ENCODE assay signal across 23 cellular contexts in genomic region chr2:160267022-160267421, GRCh38.
"Had no signal": no experiment of that assay in that cellular context is flagged by ENCODE, and none has a peak within 500 bp of the region (broad histone marks: within the 10 kb centered on the region; RNA-seq: fewer than 3 reads in every experiment).

No MANE protein-coding gene starts in this region.

- H3K36me3 Mint-ChIP-seq: natural killer cell, WTC11 had no signal

- H3K27ac ChIP-seq: breast epithelium, lower lobe of right lung, neutrophil, parathyroid adenoma, right lobe of liver had no signal

- H3K4me3 ChIP-seq: breast epithelium, gastrocnemius medialis, lower lobe of right lung, right lobe of liver, tibial nerve, uterus had no signal

- ATAC-seq: activated CD8-positive, alpha-beta memory T cell treated with anti-CD3 and anti-CD28 coated beads, Interleukin-2, amount 10 ng/mL, durations not matched to agents 7 days and 5 days; esophagus mucosa; gastrocnemius medialis; lower lobe of right lung; right lobe of liver; stimulated activated memory B cell treated with anti-CD40 and anti-IgM and Interleukin-4, amounts not matched to agents 10 μg/mL and 1 μg/mL and 100 μg/mL, for 72 hours; WTC11 had no signal

- H3K4me1 ChIP-seq: breast epithelium had no signal

- H3K9me3 Mint-ChIP-seq: natural killer cell; stimulated activated memory B cell treated with anti-CD40 and anti-IgM and Interleukin-4, amounts not matched to agents 10 μg/mL and 1 μg/mL and 100 μg/mL, for 72 hours; WTC11 had no signal

- H3K27ac Mint-ChIP-seq: activated CD4-positive, alpha-beta T cell treated with anti-CD3 and anti-CD28 coated beads, Interleukin-2, amount 10 ng/mL, durations not matched to agents 7 days and 5 days; activated CD8-positive, alpha-beta memory T cell treated with anti-CD3 and anti-CD28 coated beads, Interleukin-2, amount 10 ng/mL, durations not matched to agents 7 days and 5 days; stimulated activated memory B cell treated with anti-CD40 and anti-IgM and Interleukin-4, amounts not matched to agents 10 μg/mL and 1 μg/mL and 100 μg/mL, for 72 hours; WTC11 had no signal

- H3K27me3 ChIP-seq: breast epithelium, gastrocnemius medialis, neutrophil, right lobe of liver, tibial nerve, uterus had no signal

- H3K36me3 ChIP-seq: breast epithelium, gastrocnemius medialis, lower lobe of right lung, right lobe of liver, tibial nerve, uterus had no signal

- H3K9me3 ChIP-seq: breast epithelium, gastrocnemius medialis, lower lobe of right lung, neutrophil, right lobe of liver, tibial nerve, uterus had no signal

- DNase-seq: activated CD4-positive, alpha-beta T cell treated with anti-CD3 and anti-CD28 coated beads, Interleukin-2, amount 10 ng/mL, durations not matched to agents 7 days and 5 days; activated CD8-positive, alpha-beta memory T cell treated with anti-CD3 and anti-CD28 coated beads, Interleukin-2, amount 10 ng/mL, durations not matched to agents 7 days and 5 days; activated gamma-delta T cell; anterior cingulate cortex; cortex of kidney; effector CD4-positive, alpha-beta T cell; gastrocnemius medialis; head of caudate nucleus; lower lobe of right lung; natural killer cell; right lobe of liver; small intestine; stimulated activated CD4-positive, alpha-beta T cell treated with anti-CD3 and anti-CD28 coated beads, Interleukin-15, amount 100 ng/mL, for 24 hours; stimulated activated CD4-positive, alpha-beta T cell treated with anti-CD3 and anti-CD28 coated beads, Interleukin-4, amount 100 ng/mL, for 1 hour; SW 1271; uterus had no signal

- H3K4me3 Mint-ChIP-seq: activated CD4-positive, alpha-beta T cell treated with anti-CD3 and anti-CD28 coated beads, Interleukin-2, amount 10 ng/mL, durations not matched to agents 7 days and 5 days; activated CD8-positive, alpha-beta memory T cell treated with anti-CD3 and anti-CD28 coated beads, Interleukin-2, amount 10 ng/mL, durations not matched to agents 7 days and 5 days; natural killer cell; stimulated activated memory B cell treated with anti-CD40 and anti-IgM and Interleukin-4, amounts not matched to agents 10 μg/mL and 1 μg/mL and 100 μg/mL, for 72 hours; WTC11 had no signal
